Comparison of ENCODE assay signal across 29 cellular contexts in genomic region chr19:6229951-6230712, GRCh38. TPM values are rescaled to one million over a fixed set of nuclear protein-coding genes. Genes with fewer than 3 reads are reported as not detected.
DNase-seq lines count a peak whose midpoint lies in the region; TF ChIP-seq lines count a peak whose summit lies in the region.
"Had no signal": no experiment of that assay in that cellular context is flagged by ENCODE, and none has a peak within 500 bp of the region (broad histone marks: within the 10 kb centered on the region; RNA-seq: fewer than 3 reads in every experiment).

No MANE protein-coding gene starts in this region.

- no peak overlapping the region for H3K4me3 ChIP-seq in breast epithelium
- no peak overlapping the region for H3K4me3 ChIP-seq in left ventricle myocardium inferior
- no peak overlapping the region for H3K4me3 ChIP-seq in spleen
- H3K4me3 ChIP-seq in MM.1S (ENCODE audit: low read length), result no peak overlapping the region
- H3K4me3 ChIP-seq: body of pancreas, coronary artery, MG63, thoracic aorta had no signal

- no peaks in the 10 kb centered on the region for H3K9me3 ChIP-seq in breast epithelium
- no peaks in the 10 kb centered on the region for H3K9me3 ChIP-seq in left ventricle myocardium inferior (replicated peaks)
- no peaks in the 10 kb centered on the region for H3K9me3 ChIP-seq in spleen
- H3K9me3 ChIP-seq in MM.1S (replicated peaks; ENCODE audit: insufficient read depth, low read length), result no peaks in the 10 kb centered on the region
- H3K9me3 ChIP-seq: body of pancreas, MG63, thoracic aorta had no signal

- peak overlapping the region; percentile 81 for H3K27ac Mint-ChIP-seq in MCF 10A (ENCODE audit: low read depth, unreplicated experiment)
- 0 out of 2 replicates have a peak overlapping the region, but pooled peaks have one; percentile 47 for H3K27ac Mint-ChIP-seq in HFFc6
- H3K27ac Mint-ChIP-seq: activated CD4-positive, alpha-beta memory T cell treated with anti-CD3 and anti-CD28 coated beads for 36 hours; activated naive CD8-positive, alpha-beta T cell treated with anti-CD3 and anti-CD28 coated beads, Interleukin-2, amount 50 U/mL, for 24 hours had no signal

- H3K9me3 Mint-ChIP-seq in MCF 10A (ENCODE audit: unreplicated experiment) (no peaks in the 10 kb centered on the region), HFFc6 (no peaks in the 10 kb centered on the region)
- H3K9me3 Mint-ChIP-seq: activated CD4-positive, alpha-beta memory T cell treated with anti-CD3 and anti-CD28 coated beads for 36 hours; activated naive CD8-positive, alpha-beta T cell treated with anti-CD3 and anti-CD28 coated beads, Interleukin-2, amount 50 U/mL, for 24 hours; IgD-negative memory B cell had no signal

- peaks cover 23 to 28% of the 10 kb centered on the region in 2 donors for H3K4me1 ChIP-seq in breast epithelium
- peaks cover 63% of the 10 kb centered on the region for H3K4me1 ChIP-seq in left ventricle myocardium inferior
- peaks cover 4 to 58% (median 27%) of the 10 kb centered on the region in 6 donors for H3K4me1 ChIP-seq in spleen
- no peaks in the 10 kb centered on the region for H3K4me1 ChIP-seq in MM.1S (ENCODE audit: low read length)

- H3K4me3 Mint-ChIP-seq in MCF 10A (ENCODE audit: unreplicated experiment) (no peak overlapping the region), HFFc6 (no peak overlapping the region)
- H3K4me3 Mint-ChIP-seq: activated CD4-positive, alpha-beta memory T cell treated with anti-CD3 and anti-CD28 coated beads for 36 hours; activated naive CD8-positive, alpha-beta T cell treated with anti-CD3 and anti-CD28 coated beads, Interleukin-2, amount 50 U/mL, for 24 hours had no signal

- H3K4me1 Mint-ChIP-seq in MCF 10A (ENCODE audit: insufficient read depth, unreplicated experiment) (peaks cover 35% of the 10 kb centered on the region), HFFc6 (ENCODE audit: low read depth) (peaks cover 38% of the 10 kb centered on the region)

- H3K36me3 Mint-ChIP-seq in MCF 10A (ENCODE audit: insufficient read depth, unreplicated experiment) (peaks cover 15% of the 10 kb centered on the region), HFFc6 (ENCODE audit: low read depth) (peaks cover 17% of the 10 kb centered on the region)

- intact Hi-C loops in MCF 10A (cut with micrococcal nuclease), result no loop called here
- intact Hi-C loops in breast epithelium (cut with DNase I; ENCODE audit: low total_unique reads), result no loop called here
- intact Hi-C loops in left ventricle myocardium inferior (cut with micrococcal nuclease), result no loop called here
- intact Hi-C loops in spleen (cut with DNase I; ENCODE audit: low total_unique reads), result no loop called here

- no peak overlapping the region for H2AFZ ChIP-seq in MM.1S (ENCODE audit: low read length)

- CTCF ChIA-PET in MCF 10A (lab: Yijun Ruan, JAX), result interaction anchor here (0.7 to 2.0 kb wide), 4 partner anchors 12 to 1362 kb away, joined by 3 to 8 read pairs (median 4); no protein-coding TSS in a partner anchor

- H3K9ac ChIP-seq in MM.1S (ENCODE audit: low read length), result no peak overlapping the region

- DNase-seq in MCF 10A (ENCODE audit: unreplicated experiment), result no peak
- no peak for DNase-seq in breast epithelium (ENCODE audit: low spot score in 2 of 2)
- DNase-seq in HFFc6, result no peak
- peak; percentile 11 for DNase-seq in left ventricle myocardium inferior
- peak; percentile 65 for DNase-seq in spleen
- DNase-seq in NCI-H345 treated with DMSO at 0.1 percent for 48 hours (lab: John Stamatoyannopoulos, UW; ENCODE audit: unreplicated experiment), result no peak
- DNase-seq in effector CD4-positive, alpha-beta T cell, result no peak
- DNase-seq in MM.1S, result no peak
- DNase-seq: 8988T; activated CD4-positive, alpha-beta memory T cell treated with anti-CD3 and anti-CD28 coated beads for 36 hours; activated CD4-positive, CD25-positive, alpha-beta regulatory T cell; activated effector memory CD4-positive, alpha-beta T cell treated with anti-CD3 and anti-CD28 coated beads, Interleukin-2, amount 50 U/mL, for 16 hours; activated naive CD8-positive, alpha-beta T cell treated with anti-CD3 and anti-CD28 coated beads, Interleukin-2, amount 50 U/mL, for 24 hours; activated T-cell treated with anti-CD3 and anti-CD28 coated beads for 4 hours; AML-193; body of pancreas; COR-L47; DND-41; left colon; MG63; midbrain; NCI-H1436; NCI-H524 treated with DMSO at 0.1 percent for 48 hours; stimulated activated CD4-positive, alpha-beta T cell treated with anti-CD3 and anti-CD28 coated beads, Interleukin-1b, Interleukin-23, amount 100 ng/mL, for 48 hours; T-helper 9 cell had no signal

- H3K27ac ChIP-seq in breast epithelium, result no peak overlapping the region
- no peak overlapping the region for H3K27ac ChIP-seq in left ventricle myocardium inferior (replicated peaks)
- no peak overlapping the region for H3K27ac ChIP-seq in spleen
- H3K27ac ChIP-seq in MM.1S (ENCODE audit: low read length), result no peak overlapping the region
- H3K27ac ChIP-seq: body of pancreas, coronary artery, HL-60, thoracic aorta had no signal

- 93 to 96% (median 94%) methylated on average over 22 to 43 of the region's 43 CpGs for WGBS in spleen, 5 donors

- no peaks in the 10 kb centered on the region for H3K27me3 Mint-ChIP-seq in MCF 10A (ENCODE audit: insufficient read depth, unreplicated experiment)
- peaks cover 5% of the 10 kb centered on the region for H3K27me3 Mint-ChIP-seq in HFFc6 (ENCODE audit: insufficient read depth)
- H3K27me3 Mint-ChIP-seq: activated CD4-positive, alpha-beta memory T cell treated with anti-CD3 and anti-CD28 coated beads for 36 hours; activated naive CD8-positive, alpha-beta T cell treated with anti-CD3 and anti-CD28 coated beads, Interleukin-2, amount 50 U/mL, for 24 hours; IgD-negative memory B cell had no signal

- no TSS peak for BruUV-seq in MCF 10A (replicated peaks; lab: Mats Ljungman, UMichigan)

- no peak overlapping the region for H3K4me2 ChIP-seq in MM.1S (ENCODE audit: low read depth, low read length)

- peaks cover 6% of the 10 kb centered on the region; the same call in 1 of the 2 replicates for H4K20me1 ChIP-seq in MM.1S (ENCODE audit: insufficient read depth, low read length)

- H3K27me3 ChIP-seq in breast epithelium (no peaks in the 10 kb centered on the region), left ventricle myocardium inferior (ENCODE audit: low read depth) (no peaks in the 10 kb centered on the region), spleen (replicated peaks in 1 of 7) (no peaks in the 10 kb centered on the region), MM.1S (replicated peaks; ENCODE audit: insufficient read depth, low read length) (no peaks in the 10 kb centered on the region)
- H3K27me3 ChIP-seq: body of pancreas, MG63 had no signal

- no peak for TF ChIP-seq POLR2A in breast epithelium (IDR thresholded peaks at IDR 0.05)
- TF ChIP-seq POLR2A in spleen (IDR thresholded peaks at IDR 0.05), result no peak

- H3K36me3 ChIP-seq in breast epithelium, result no peaks in the 10 kb centered on the region
- H3K36me3 ChIP-seq in left ventricle myocardium inferior, result peaks cover 32% of the 10 kb centered on the region
- peaks cover 0 to 58% (median 32%) of the 10 kb centered on the region in 6 donors for H3K36me3 ChIP-seq in spleen
- no peaks in the 10 kb centered on the region for H3K36me3 ChIP-seq in MM.1S (replicated peaks; ENCODE audit: insufficient read depth, low read length)
- H3K36me3 ChIP-seq: MG63 had no signal

- H3F3A ChIP-seq in MM.1S (ENCODE audit: insufficient read depth, low read length), result no peaks in the 10 kb centered on the region

- no peaks in the 10 kb centered on the region for H3K9me2 ChIP-seq in MM.1S (replicated peaks; ENCODE audit: insufficient read depth, low read length)

- TF ChIP-seq CTCF in MCF 10A (IDR thresholded peaks at IDR 0.05; ENCODE audit: unreplicated experiment), result no peak
- TF ChIP-seq CTCF in breast epithelium (IDR thresholded peaks at IDR 0.05), result no peak
- no peak for TF ChIP-seq CTCF in HFFc6 (IDR thresholded peaks at IDR 0.05)
- TF ChIP-seq CTCF in left ventricle myocardium inferior (IDR thresholded peaks at IDR 0.05; ENCODE audit: borderline replicate concordance), result no peak
- no peak for TF ChIP-seq CTCF in spleen (IDR thresholded peaks at IDR 0.05 in 8 of 11, conservative IDR thresholded peaks at IDR 0.05 in 3 of 11)
- no peak for TF ChIP-seq CTCF in MM.1S (IDR thresholded peaks at IDR 0.05; ENCODE audit: low read length)

- POLR2A ChIA-PET in MCF 10A (lab: Yijun Ruan, JAX), result interaction anchor here (0.7 kb wide), 1 partner anchor 9 kb away, joined by 3 read pairs; no protein-coding TSS in a partner anchor

- H3K79me2 ChIP-seq in MM.1S (ENCODE audit: low read length), result peaks cover 87% of the 10 kb centered on the region

RNA-seq across cellular contexts. Expression of gene MLLT1, which starts 49.6 kb away (rescaled TPM):
- total RNA-seq in MCF 10A (2022) (53.9 and 59.0 TPM in 2 replicates), breast epithelium (10 to 100 TPM; 13.6 to 16.4 (median 13.8) TPM), left ventricle myocardium inferior (36.0 TPM), spleen (10 to 100 TPM; 18.9 to 57.2 (median 41.3) TPM)
- 10 to 100 TPM; 54.6 to 69.4 (median 59.5) TPM for total RNA-seq in HFFc6 (2021; fragmentation: NEBNext Ultra II Directional; extraction: Animal tissue kit (Norgen Biotek cat#: 25700))
- 10 to 100 TPM; 10.1 to 20.6 (median 15.0) TPM for polyA plus RNA-seq in spleen

Comparison
In these comparisons a context has a peak if more than half of its experiments do, and no peak if none do; other contexts are left out.
1. DNase-seq: peak in left ventricle myocardium inferior (single experiment) and spleen (single experiment); none in MCF 10A (single experiment), breast epithelium (0 of 2), HFFc6 (single experiment), NCI-H345 treated with DMSO at 0.1 percent for 48 hours (single experiment), effector CD4-positive, alpha-beta T cell (single experiment) and MM.1S (single experiment).